Comparison of ENCODE assay signal across 8 cellular contexts in the genomic region with DNA sequence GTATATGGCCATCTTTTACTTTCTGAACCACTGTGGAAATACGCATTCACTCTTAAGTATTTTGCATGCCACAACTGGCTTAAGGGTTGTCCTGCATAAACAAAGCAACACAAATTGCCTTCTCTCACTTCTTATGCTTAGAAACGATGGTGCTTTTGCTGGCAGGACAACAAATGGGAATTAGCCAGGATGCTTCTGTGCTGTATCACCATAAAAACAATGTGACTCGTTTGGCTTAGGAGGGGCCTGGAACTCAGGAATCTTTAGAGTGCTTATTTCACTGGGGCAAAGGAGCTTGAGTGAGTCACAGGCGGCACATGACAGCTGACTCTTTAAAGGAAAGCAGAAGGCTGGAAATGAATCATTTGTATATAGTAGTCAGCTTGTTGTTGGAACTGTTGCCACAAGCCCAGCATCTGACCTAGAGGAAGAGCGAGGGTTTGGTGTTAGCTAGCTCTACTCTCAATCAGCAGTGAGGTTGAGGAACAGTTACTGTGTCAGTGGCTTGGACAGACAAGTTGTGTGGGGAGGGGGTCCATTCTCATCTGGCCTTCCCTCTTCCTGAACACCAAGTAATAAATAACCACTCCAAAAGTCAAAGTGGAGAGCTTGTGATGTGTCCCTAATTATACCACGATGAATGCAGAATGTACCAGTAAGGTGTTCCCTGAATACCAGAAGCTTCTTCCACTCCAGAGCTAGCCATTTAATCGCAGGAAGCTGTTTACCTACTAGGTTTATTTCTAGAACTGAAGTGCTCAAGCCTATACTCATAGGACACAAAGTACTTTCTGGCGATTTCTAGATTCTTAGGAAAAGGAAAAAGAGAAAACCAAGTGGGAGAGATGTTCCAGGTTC.
DNase-seq lines count a peak whose midpoint lies in the region; ATAC-seq and TF ChIP-seq lines count a peak whose summit lies in the region.

No MANE protein-coding gene starts in this region.

- peak overlapping the region; percentile 78 for H3K4me2 ChIP-seq in osteoblast (ENCODE audit: insufficient read depth, low read length)

- TF ChIP-seq CTCF in A673 (conservative IDR thresholded peaks at IDR 0.05; ENCODE audit: low read depth, low read length) (no peak), foreskin keratinocyte (conservative IDR thresholded peaks at IDR 0.05) (no peak), osteoblast (IDR thresholded peaks at IDR 0.05; ENCODE audit: extremely low read depth, low read depth, low read length) (no peak)

- H3K9me3 Mint-ChIP-seq in activated CD8-positive, alpha-beta T cell treated with anti-CD3 and anti-CD28 coated beads, Interleukin-2, amount 10 ng/mL, durations not matched to agents 7 days and 5 days (ENCODE audit: insufficient read depth) = no peaks in the 10 kb centered on the region

- no peak overlapping the region for H2AFZ ChIP-seq in osteoblast (ENCODE audit: low read length)

- H3K36me3 Mint-ChIP-seq in activated CD8-positive, alpha-beta T cell treated with anti-CD3 and anti-CD28 coated beads, Interleukin-2, amount 10 ng/mL, durations not matched to agents 7 days and 5 days (ENCODE audit: low read depth) = peaks cover 16% of the 10 kb centered on the region

- H3K27ac ChIP-seq in A673 (ENCODE audit: low read depth, low read length, poor library complexity, severe bottlenecking) (no peak overlapping the region), foreskin keratinocyte (peak overlapping the region; percentile 91), osteoblast (ENCODE audit: low read depth, low read length) (peak overlapping the region; percentile 96)

- H3K4me1 Mint-ChIP-seq in activated CD8-positive, alpha-beta T cell treated with anti-CD3 and anti-CD28 coated beads, Interleukin-2, amount 10 ng/mL, durations not matched to agents 7 days and 5 days (ENCODE audit: low read depth) = peaks cover 2% of the 10 kb centered on the region

- H3K9me3 ChIP-seq in A673 (ENCODE audit: low read depth, low read length, poor library complexity, severe bottlenecking) (no peaks in the 10 kb centered on the region), osteoblast (ENCODE audit: low read depth, low read length) (no peaks in the 10 kb centered on the region)

- BruUV-seq in A673 (replicated peaks; lab: Mats Ljungman, UMichigan) = no TSS peak

- H3K36me3 ChIP-seq in A673 (ENCODE audit: insufficient read depth, low read length, poor library complexity, severe bottlenecking) (no peaks in the 10 kb centered on the region), osteoblast (ENCODE audit: insufficient read depth, low read length) (peaks cover 22% of the 10 kb centered on the region)

- no peak overlapping the region for H3K27ac Mint-ChIP-seq in activated CD8-positive, alpha-beta T cell treated with anti-CD3 and anti-CD28 coated beads, Interleukin-2, amount 10 ng/mL, durations not matched to agents 7 days and 5 days

- no peaks in the 10 kb centered on the region for H3K27me3 ChIP-seq in A673 (replicated peaks; ENCODE audit: insufficient read depth, low read depth, low read length, poor library complexity)
- no peaks in the 10 kb centered on the region for H3K27me3 ChIP-seq in foreskin keratinocyte
- H3K27me3 ChIP-seq in osteoblast (ENCODE audit: insufficient read depth, low read length) = no peaks in the 10 kb centered on the region

- H3K4me1 ChIP-seq in A673 (ENCODE audit: insufficient read depth, low read length, poor library complexity, severe bottlenecking) (peaks cover 5% of the 10 kb centered on the region), foreskin keratinocyte (peaks cover 20% of the 10 kb centered on the region), osteoblast (ENCODE audit: insufficient read depth, low read length) (peaks cover 53% of the 10 kb centered on the region)

- peak; percentile 69 for DNase-seq in A673 (ENCODE audit: low spot score)
- DNase-seq in activated CD8-positive, alpha-beta T cell treated with anti-CD3 and anti-CD28 coated beads, Interleukin-2, amount 10 ng/mL, durations not matched to agents 7 days and 5 days = peak; percentile 24
- DNase-seq in foreskin keratinocyte = peak; percentile 99 to 100
- DNase-seq in osteoblast (ENCODE audit: insufficient read length, low spot score, missing footprints) = peak; percentile 39
- no peak for DNase-seq in NCI-H1436 (lab: John Stamatoyannopoulos, UW)
- DNase-seq in activated CD4-positive, CD25-positive, alpha-beta regulatory T cell (lab: John Stamatoyannopoulos, UW) = no peak

- ATAC-seq in HG03432 (IDR thresholded peaks at IDR 0.05; ENCODE audit: unreplicated experiment) = peak; percentile 51
- no peak for ATAC-seq in activated CD8-positive, alpha-beta T cell treated with anti-CD3 and anti-CD28 coated beads, Interleukin-2, amount 10 ng/mL, durations not matched to agents 7 days and 5 days
- peak; percentile 97 for ATAC-seq in foreskin keratinocyte
- ATAC-seq in GM21723 (IDR thresholded peaks at IDR 0.05; ENCODE audit: unreplicated experiment) = no peak

- no peak overlapping the region for H3K4me3 Mint-ChIP-seq in activated CD8-positive, alpha-beta T cell treated with anti-CD3 and anti-CD28 coated beads, Interleukin-2, amount 10 ng/mL, durations not matched to agents 7 days and 5 days

- CTCF ChIA-PET in A673 (lab: Charles Lee) = no interaction called here
- CTCF ChIA-PET in activated CD8-positive, alpha-beta T cell treated with anti-CD3 and anti-CD28 coated beads, Interleukin-2, amount 10 ng/mL, durations not matched to agents 7 days and 5 days (lab: Charles Lee) = interaction anchor here (1.3 to 1.5 kb wide), 3 partner anchors 14 to 79 kb away, joined by 3 to 4 read pairs (median 3); no protein-coding TSS in a partner anchor

- intact Hi-C loops in A673 (cut with micrococcal nuclease; ENCODE audit: unreplicated experiment) = no loop called here

- no peak overlapping the region for H3K4me3 ChIP-seq in A673 (ENCODE audit: low read depth, low read length, poor library complexity, severe bottlenecking)
- H3K4me3 ChIP-seq in osteoblast (ENCODE audit: insufficient read depth, low read length) = peak overlapping the region; percentile 55

- no peaks in the 10 kb centered on the region for H4K20me1 ChIP-seq in osteoblast (ENCODE audit: insufficient read depth, low read length)

- POLR2A ChIA-PET in A673 (lab: Charles Lee; ENCODE audit: low non-redundant PET) = no interaction called here
- POLR2A ChIA-PET in activated CD8-positive, alpha-beta T cell treated with anti-CD3 and anti-CD28 coated beads, Interleukin-2, amount 10 ng/mL, durations not matched to agents 7 days and 5 days (lab: Charles Lee) = no interaction called here

- no peaks in the 10 kb centered on the region for H3K27me3 Mint-ChIP-seq in activated CD8-positive, alpha-beta T cell treated with anti-CD3 and anti-CD28 coated beads, Interleukin-2, amount 10 ng/mL, durations not matched to agents 7 days and 5 days (ENCODE audit: low read depth)

- H3K79me2 ChIP-seq in osteoblast (ENCODE audit: insufficient read depth, low read length) = no peaks in the 10 kb centered on the region

Comparison
In these comparisons a context has a peak if more than half of its experiments do, and no peak if none do; other contexts are left out.
1. DNase-seq: peak in A673 (single experiment), activated CD8-positive, alpha-beta T cell treated with anti-CD3 and anti-CD28 coated beads, Interleukin-2, amount 10 ng/mL, durations not matched to agents 7 days and 5 days (single experiment), foreskin keratinocyte (2 of 2) and osteoblast (single experiment); none in NCI-H1436 (single experiment) and activated CD4-positive, CD25-positive, alpha-beta regulatory T cell (0 of 4).
2. ATAC-seq: peak in HG03432 (single experiment) and foreskin keratinocyte (single experiment); none in activated CD8-positive, alpha-beta T cell treated with anti-CD3 and anti-CD28 coated beads, Interleukin-2, amount 10 ng/mL, durations not matched to agents 7 days and 5 days (single experiment) and GM21723 (single experiment).